ENCODE assay signal across 1 cellular context in genomic region chr7:73841689-73842247, GRCh38.
TF ChIP-seq lines count a peak whose summit lies in the region.

No MANE protein-coding gene starts in this region.

TF ChIP-seq in GM12878, 131 proteins besides CTCF, POLR2A, EP300 and RAD21:
- no peak for TF ChIP-seq USF1 (IDR thresholded peaks at IDR 0.05; ENCODE audit: borderline replicate concordance, extremely low read length, insufficient read depth, low read depth, low read length)
- TF ChIP-seq ZBTB40 (IDR thresholded peaks at IDR 0.05; ENCODE audit: borderline replicate concordance): no peak
- no peak for TF ChIP-seq TCF12 (IDR thresholded peaks at IDR 0.05; ENCODE audit: low read depth, low read length)
